1 cellular context compared by ENCODE assay signal in the genomic region with DNA sequence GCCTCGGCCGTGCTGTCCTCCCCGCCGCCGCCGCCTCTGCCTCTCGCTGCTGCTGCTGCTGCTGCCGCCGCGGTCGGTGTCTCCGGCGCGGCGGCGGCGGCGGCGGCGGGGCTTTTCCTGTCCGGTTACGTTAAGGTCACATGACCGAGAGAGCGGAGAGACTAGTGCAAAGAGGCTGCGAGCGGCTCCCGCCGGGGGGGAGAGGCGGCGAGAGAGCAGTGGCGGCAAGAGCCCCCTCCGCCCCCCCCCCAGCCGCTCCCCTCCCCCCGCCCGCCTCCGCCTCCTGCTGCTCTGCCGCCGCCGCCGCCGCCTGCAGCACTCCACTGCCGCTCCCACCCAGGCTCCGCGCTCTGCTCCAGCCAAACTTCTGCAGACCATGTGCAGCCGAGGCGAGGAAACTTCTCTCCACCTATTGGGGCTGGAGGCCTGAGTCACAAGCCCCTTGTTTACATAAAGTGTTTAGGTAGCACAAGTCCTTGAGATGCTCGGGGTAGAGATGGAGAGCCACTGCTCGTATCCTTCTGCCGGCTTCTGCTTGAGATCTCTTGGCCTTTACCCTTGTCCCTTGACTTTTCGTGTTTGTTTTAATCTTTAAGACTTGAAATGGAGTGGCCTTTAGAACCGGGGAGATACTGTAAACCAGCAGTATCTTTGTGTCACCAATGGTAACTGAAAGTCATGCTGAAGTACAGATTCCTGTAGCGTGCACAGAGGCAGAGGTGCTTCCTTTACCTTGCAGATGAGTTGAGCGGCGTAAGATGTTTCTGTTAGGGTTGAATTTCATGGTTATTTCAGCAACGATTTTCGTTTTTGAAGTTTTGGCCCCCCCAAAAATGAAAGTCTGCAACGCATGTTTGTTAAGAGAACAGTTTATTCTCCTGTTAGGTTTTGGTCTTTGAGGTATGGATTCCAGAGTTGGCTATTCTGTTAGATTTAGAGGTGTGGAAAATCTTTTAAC.
TF ChIP-seq lines count a peak whose summit lies in the region.

A gene with protein sequence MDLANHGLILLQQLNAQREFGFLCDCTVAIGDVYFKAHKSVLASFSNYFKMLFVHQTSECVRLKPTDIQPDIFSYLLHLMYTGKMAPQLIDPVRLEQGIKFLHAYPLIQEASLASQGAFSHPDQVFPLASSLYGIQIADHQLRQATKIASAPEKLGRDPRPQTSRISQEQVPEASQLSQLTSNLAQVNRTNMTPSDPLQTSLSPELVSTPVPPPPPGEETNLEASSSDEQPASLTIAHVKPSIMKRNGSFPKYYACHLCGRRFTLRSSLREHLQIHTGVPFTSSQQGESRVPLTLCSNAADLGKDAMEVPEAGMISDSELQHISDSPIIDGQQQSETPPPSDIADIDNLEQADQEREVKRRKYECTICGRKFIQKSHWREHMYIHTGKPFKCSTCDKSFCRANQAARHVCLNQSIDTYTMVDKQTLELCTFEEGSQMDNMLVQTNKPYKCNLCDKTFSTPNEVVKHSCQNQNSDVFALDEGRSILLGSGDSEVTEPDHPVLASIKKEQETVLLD (minus strand): TSS at position 89 of the 958 bp plus-strand sequence. CDS start 17,922 bp downstream, outside the sequence.

TF ChIP-seq in HepG2, 621 proteins besides CTCF, POLR2A, EP300 and RAD21 (continued from another document and continues in another):
- TF ChIP-seq, protein P1, sequence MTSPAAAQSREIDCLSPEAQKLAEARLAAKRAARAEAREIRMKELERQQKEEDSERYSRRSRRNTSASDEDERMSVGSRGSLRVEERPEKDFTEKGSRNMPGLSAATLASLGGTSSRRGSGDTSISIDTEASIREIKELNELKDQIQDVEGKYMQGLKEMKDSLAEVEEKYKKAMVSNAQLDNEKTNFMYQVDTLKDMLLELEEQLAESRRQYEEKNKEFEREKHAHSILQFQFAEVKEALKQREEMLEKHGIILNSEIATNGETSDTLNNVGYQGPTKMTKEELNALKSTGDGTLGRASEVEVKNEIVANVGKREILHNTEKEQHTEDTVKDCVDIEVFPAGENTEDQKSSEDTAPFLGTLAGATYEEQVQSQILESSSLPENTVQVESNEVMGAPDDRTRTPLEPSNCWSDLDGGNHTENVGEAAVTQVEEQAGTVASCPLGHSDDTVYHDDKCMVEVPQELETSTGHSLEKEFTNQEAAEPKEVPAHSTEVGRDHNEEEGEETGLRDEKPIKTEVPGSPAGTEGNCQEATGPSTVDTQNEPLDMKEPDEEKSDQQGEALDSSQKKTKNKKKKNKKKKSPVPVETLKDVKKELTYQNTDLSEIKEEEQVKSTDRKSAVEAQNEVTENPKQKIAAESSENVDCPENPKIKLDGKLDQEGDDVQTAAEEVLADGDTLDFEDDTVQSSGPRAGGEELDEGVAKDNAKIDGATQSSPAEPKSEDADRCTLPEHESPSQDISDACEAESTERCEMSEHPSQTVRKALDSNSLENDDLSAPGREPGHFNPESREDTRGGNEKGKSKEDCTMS (CRISPR knock-in tag; conservative IDR thresholded peaks at IDR 0.05) = no peak
- peak; percentile 69; the same call in 1 of the 2 replicates for TF ChIP-seq POLR2AphosphoS2 (IDR thresholded peaks at IDR 0.05; ENCODE audit: low read depth, low read length)
- TF ChIP-seq NR2F2 (IDR thresholded peaks at IDR 0.05; ENCODE audit: borderline replicate concordance, low read depth) = no peak
- no peak for TF ChIP-seq ZNF549 (CRISPR knock-in tag; IDR thresholded peaks at IDR 0.05)
- TF ChIP-seq ZBTB38 (CRISPR knock-in tag; IDR thresholded peaks at IDR 0.05) = no peak
- no peak; the same call in 1 of the 2 replicates for TF ChIP-seq ZNF780A (CRISPR knock-in tag; IDR thresholded peaks at IDR 0.05)
- TF ChIP-seq ZFY (CRISPR knock-in tag; IDR thresholded peaks at IDR 0.05) = peak; percentile 48
- TF ChIP-seq, protein P2, sequence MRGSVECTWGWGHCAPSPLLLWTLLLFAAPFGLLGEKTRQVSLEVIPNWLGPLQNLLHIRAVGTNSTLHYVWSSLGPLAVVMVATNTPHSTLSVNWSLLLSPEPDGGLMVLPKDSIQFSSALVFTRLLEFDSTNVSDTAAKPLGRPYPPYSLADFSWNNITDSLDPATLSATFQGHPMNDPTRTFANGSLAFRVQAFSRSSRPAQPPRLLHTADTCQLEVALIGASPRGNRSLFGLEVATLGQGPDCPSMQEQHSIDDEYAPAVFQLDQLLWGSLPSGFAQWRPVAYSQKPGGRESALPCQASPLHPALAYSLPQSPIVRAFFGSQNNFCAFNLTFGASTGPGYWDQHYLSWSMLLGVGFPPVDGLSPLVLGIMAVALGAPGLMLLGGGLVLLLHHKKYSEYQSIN (CRISPR knock-in tag; IDR thresholded peaks at IDR 0.05; ENCODE audit: borderline replicate concordance) = no peak
- no peak for TF ChIP-seq ZNF264 (CRISPR knock-in tag; IDR thresholded peaks at IDR 0.05)
- TF ChIP-seq, protein P3, sequence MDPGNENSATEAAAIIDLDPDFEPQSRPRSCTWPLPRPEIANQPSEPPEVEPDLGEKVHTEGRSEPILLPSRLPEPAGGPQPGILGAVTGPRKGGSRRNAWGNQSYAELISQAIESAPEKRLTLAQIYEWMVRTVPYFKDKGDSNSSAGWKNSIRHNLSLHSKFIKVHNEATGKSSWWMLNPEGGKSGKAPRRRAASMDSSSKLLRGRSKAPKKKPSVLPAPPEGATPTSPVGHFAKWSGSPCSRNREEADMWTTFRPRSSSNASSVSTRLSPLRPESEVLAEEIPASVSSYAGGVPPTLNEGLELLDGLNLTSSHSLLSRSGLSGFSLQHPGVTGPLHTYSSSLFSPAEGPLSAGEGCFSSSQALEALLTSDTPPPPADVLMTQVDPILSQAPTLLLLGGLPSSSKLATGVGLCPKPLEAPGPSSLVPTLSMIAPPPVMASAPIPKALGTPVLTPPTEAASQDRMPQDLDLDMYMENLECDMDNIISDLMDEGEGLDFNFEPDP (CRISPR knock-in tag; conservative IDR thresholded peaks at IDR 0.05) = no peak
- TF ChIP-seq ZNF143 (CRISPR knock-in tag; IDR thresholded peaks at IDR 0.05) = no peak
- TF ChIP-seq TARDBP (CRISPR knock-in tag; IDR thresholded peaks at IDR 0.05) = no peak
- no peak; the same call in 1 of the 2 replicates for TF ChIP-seq ZNF230 (CRISPR knock-in tag; IDR thresholded peaks at IDR 0.05)
- TF ChIP-seq, protein P4, sequence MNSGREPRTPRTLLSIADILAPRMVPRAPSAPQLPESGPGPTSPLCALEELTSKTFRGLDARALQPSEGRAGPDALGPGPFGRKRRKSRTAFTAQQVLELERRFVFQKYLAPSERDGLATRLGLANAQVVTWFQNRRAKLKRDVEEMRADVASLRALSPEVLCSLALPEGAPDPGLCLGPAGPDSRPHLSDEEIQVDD (CRISPR knock-in tag; IDR thresholded peaks at IDR 0.05; ENCODE audit: borderline replicate concordance) = 0 out of 2 replicates have a peak, but pooled peaks have one; percentile 23
- TF ChIP-seq FOSL1 (CRISPR knock-in tag; IDR thresholded peaks at IDR 0.05; ENCODE audit: borderline replicate concordance) = no peak
- TF ChIP-seq, protein P5, sequence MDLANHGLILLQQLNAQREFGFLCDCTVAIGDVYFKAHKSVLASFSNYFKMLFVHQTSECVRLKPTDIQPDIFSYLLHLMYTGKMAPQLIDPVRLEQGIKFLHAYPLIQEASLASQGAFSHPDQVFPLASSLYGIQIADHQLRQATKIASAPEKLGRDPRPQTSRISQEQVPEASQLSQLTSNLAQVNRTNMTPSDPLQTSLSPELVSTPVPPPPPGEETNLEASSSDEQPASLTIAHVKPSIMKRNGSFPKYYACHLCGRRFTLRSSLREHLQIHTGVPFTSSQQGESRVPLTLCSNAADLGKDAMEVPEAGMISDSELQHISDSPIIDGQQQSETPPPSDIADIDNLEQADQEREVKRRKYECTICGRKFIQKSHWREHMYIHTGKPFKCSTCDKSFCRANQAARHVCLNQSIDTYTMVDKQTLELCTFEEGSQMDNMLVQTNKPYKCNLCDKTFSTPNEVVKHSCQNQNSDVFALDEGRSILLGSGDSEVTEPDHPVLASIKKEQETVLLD (CRISPR knock-in tag; IDR thresholded peaks at IDR 0.05; ENCODE audit: low read depth) = no peak; the same call in 1 of the 2 replicates
- no peak for TF ChIP-seq ZNF337 (CRISPR knock-in tag; IDR thresholded peaks at IDR 0.05; ENCODE audit: borderline replicate concordance, low read depth)
- TF ChIP-seq, protein P6, sequence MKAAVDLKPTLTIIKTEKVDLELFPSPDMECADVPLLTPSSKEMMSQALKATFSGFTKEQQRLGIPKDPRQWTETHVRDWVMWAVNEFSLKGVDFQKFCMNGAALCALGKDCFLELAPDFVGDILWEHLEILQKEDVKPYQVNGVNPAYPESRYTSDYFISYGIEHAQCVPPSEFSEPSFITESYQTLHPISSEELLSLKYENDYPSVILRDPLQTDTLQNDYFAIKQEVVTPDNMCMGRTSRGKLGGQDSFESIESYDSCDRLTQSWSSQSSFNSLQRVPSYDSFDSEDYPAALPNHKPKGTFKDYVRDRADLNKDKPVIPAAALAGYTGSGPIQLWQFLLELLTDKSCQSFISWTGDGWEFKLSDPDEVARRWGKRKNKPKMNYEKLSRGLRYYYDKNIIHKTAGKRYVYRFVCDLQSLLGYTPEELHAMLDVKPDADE (CRISPR knock-in tag; IDR thresholded peaks at IDR 0.05) = no peak
- TF ChIP-seq ZNF546 (CRISPR knock-in tag; conservative IDR thresholded peaks at IDR 0.05) = 0 out of 2 replicates have a peak, but pooled peaks have one; percentile 64
- no peak for TF ChIP-seq ZSCAN30 (CRISPR knock-in tag; IDR thresholded peaks at IDR 0.05)
- TF ChIP-seq ZNF781 (CRISPR knock-in tag; IDR thresholded peaks at IDR 0.05; ENCODE audit: borderline replicate concordance, not compliant biosample characterization) = no peak
- TF ChIP-seq ZBTB42 (CRISPR knock-in tag; IDR thresholded peaks at IDR 0.05) = no peak
- TF ChIP-seq, protein P7, sequence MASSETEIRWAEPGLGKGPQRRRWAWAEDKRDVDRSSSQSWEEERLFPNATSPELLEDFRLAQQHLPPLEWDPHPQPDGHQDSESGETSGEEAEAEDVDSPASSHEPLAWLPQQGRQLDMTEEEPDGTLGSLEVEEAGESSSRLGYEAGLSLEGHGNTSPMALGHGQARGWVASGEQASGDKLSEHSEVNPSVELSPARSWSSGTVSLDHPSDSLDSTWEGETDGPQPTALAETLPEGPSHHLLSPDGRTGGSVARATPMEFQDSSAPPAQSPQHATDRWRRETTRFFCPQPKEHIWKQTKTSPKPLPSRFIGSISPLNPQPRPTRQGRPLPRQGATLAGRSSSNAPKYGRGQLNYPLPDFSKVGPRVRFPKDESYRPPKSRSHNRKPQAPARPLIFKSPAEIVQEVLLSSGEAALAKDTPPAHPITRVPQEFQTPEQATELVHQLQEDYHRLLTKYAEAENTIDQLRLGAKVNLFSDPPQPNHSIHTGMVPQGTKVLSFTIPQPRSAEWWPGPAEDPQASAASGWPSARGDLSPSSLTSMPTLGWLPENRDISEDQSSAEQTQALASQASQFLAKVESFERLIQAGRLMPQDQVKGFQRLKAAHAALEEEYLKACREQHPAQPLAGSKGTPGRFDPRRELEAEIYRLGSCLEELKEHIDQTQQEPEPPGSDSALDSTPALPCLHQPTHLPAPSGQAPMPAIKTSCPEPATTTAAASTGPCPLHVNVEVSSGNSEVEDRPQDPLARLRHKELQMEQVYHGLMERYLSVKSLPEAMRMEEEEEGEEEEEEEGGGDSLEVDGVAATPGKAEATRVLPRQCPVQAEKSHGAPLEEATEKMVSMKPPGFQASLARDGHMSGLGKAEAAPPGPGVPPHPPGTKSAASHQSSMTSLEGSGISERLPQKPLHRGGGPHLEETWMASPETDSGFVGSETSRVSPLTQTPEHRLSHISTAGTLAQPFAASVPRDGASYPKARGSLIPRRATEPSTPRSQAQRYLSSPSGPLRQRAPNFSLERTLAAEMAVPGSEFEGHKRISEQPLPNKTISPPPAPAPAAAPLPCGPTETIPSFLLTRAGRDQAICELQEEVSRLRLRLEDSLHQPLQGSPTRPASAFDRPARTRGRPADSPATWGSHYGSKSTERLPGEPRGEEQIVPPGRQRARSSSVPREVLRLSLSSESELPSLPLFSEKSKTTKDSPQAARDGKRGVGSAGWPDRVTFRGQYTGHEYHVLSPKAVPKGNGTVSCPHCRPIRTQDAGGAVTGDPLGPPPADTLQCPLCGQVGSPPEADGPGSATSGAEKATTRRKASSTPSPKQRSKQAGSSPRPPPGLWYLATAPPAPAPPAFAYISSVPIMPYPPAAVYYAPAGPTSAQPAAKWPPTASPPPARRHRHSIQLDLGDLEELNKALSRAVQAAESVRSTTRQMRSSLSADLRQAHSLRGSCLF (CRISPR knock-in tag; IDR thresholded peaks at IDR 0.05; ENCODE audit: borderline replicate concordance) = peak; percentile 78; the same call in 1 of the 2 replicates
- no peak for TF ChIP-seq SRSF1 (optimal IDR thresholded peaks at IDR 0.05; ENCODE audit: low read depth, low read length)
- no peak for TF ChIP-seq GTF3A (CRISPR knock-in tag; conservative IDR thresholded peaks at IDR 0.05)
- TF ChIP-seq ZNF768 (CRISPR knock-in tag; IDR thresholded peaks at IDR 0.05) = no peak
- no peak for TF ChIP-seq SOX6 (IDR thresholded peaks at IDR 0.05)
- no peak for TF ChIP-seq SOX6 (CRISPR knock-in tag; IDR thresholded peaks at IDR 0.05)
- TF ChIP-seq, protein P8, sequence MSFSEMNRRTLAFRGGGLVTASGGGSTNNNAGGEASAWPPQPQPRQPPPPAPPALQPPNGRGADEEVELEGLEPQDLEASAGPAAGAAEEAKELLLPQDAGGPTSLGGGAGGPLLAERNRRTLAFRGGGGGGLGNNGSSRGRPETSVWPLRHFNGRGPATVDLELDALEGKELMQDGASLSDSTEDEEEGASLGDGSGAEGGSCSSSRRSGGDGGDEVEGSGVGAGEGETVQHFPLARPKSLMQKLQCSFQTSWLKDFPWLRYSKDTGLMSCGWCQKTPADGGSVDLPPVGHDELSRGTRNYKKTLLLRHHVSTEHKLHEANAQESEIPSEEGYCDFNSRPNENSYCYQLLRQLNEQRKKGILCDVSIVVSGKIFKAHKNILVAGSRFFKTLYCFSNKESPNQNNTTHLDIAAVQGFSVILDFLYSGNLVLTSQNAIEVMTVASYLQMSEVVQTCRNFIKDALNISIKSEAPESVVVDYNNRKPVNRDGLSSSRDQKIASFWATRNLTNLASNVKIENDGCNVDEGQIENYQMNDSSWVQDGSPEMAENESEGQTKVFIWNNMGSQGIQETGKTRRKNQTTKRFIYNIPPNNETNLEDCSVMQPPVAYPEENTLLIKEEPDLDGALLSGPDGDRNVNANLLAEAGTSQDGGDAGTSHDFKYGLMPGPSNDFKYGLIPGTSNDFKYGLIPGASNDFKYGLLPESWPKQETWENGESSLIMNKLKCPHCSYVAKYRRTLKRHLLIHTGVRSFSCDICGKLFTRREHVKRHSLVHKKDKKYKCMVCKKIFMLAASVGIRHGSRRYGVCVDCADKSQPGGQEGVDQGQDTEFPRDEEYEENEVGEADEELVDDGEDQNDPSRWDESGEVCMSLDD (CRISPR knock-in tag; IDR thresholded peaks at IDR 0.05; ENCODE audit: borderline replicate concordance) = no peak
- TF ChIP-seq ZNF160 (CRISPR knock-in tag; IDR thresholded peaks at IDR 0.05) = peak; percentile 30; the same call in 1 of the 2 replicates
- no peak for TF ChIP-seq EED (CRISPR knock-in tag; IDR thresholded peaks at IDR 0.05)
- peak; percentile 49; the same call in 1 of the 2 replicates for TF ChIP-seq TGIF2 (CRISPR knock-in tag; IDR thresholded peaks at IDR 0.05)
- TF ChIP-seq, protein P9, sequence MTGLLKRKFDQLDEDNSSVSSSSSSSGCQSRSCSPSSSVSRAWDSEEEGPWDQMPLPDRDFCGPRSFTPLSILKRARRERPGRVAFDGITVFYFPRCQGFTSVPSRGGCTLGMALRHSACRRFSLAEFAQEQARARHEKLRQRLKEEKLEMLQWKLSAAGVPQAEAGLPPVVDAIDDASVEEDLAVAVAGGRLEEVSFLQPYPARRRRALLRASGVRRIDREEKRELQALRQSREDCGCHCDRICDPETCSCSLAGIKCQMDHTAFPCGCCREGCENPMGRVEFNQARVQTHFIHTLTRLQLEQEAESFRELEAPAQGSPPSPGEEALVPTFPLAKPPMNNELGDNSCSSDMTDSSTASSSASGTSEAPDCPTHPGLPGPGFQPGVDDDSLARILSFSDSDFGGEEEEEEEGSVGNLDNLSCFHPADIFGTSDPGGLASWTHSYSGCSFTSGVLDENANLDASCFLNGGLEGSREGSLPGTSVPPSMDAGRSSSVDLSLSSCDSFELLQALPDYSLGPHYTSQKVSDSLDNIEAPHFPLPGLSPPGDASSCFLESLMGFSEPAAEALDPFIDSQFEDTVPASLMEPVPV (CRISPR knock-in tag; IDR thresholded peaks at IDR 0.05) = no peak
- TF ChIP-seq ZNF367 (CRISPR knock-in tag; IDR thresholded peaks at IDR 0.05; ENCODE audit: borderline replicate concordance) = no peak
